9 cellular contexts compared by ENCODE assay signal in genomic region chr19:16376649-16377048, GRCh38. TPM values are rescaled to one million over a fixed set of nuclear protein-coding genes. Genes with fewer than 3 reads are reported as not detected.
A peak's percentile ranks its signal among the peaks of the same experiment; 100 is the strongest.
DNase-seq lines count a peak whose midpoint lies in the region; ATAC-seq, FAIRE-seq and TF ChIP-seq lines count a peak whose summit lies in the region.
"Had no signal": no experiment of that assay in that cellular context is flagged by ENCODE, and none has a peak within 500 bp of the region (broad histone marks: within the 10 kb centered on the region; RNA-seq: fewer than 3 reads in every experiment).

No MANE protein-coding gene starts in this region.

- H3K27ac ChIP-seq in DOHH2 (ENCODE audit: low read depth, low read length), result no peak overlapping the region
- no peak overlapping the region for H3K27ac ChIP-seq in GM12878 (ENCODE audit: control insufficient read depth, insufficient read depth)

- H3K9me3 ChIP-seq in DOHH2 (ENCODE audit: control insufficient read depth, insufficient read depth, low read length) (no peaks in the 10 kb centered on the region), GM12878 (replicated peaks; ENCODE audit: control insufficient read depth, insufficient read depth, low read length) (no peaks in the 10 kb centered on the region)

- peak; percentile 23 for DNase-seq in KBM-7
- DNase-seq in GM12878 (ENCODE audit: low read depth, low spot score), result no peak
- peak; percentile 40 for DNase-seq in nephron progenitor cell
- DNase-seq in NCI-H2081 (lab: John Stamatoyannopoulos, UW), result no peak
- no peak for DNase-seq in SKM-1 (lab: John Stamatoyannopoulos, UW; ENCODE audit: unreplicated experiment)
- DNase-seq in NCI-H2171 treated with DMSO at 0.1 percent for 48 hours (lab: John Stamatoyannopoulos, UW), result no peak
- DNase-seq in foreskin melanocyte, result no peak
- DNase-seq: anterior cingulate cortex had no signal

- WGBS in GM12878 (ENCODE audit: insufficient coverage, insufficient replicate concordance, low lambda C conversion rate, missing lambda C conversion rate), result 93% methylated on average over 18 of the region's 18 CpGs

- SMC1A ChIA-PET in GM12878 (lab: Charles Lee; ENCODE audit: uncharacterized antibody, unreplicated experiment), result interaction anchor here (1.2 kb wide), 1 partner anchor 130 kb away, joined by 7 read pairs; no protein-coding TSS in a partner anchor

- peak; percentile 59 for TF ChIP-seq CTCF in DOHH2 (IDR thresholded peaks at IDR 0.05; ENCODE audit: low read depth, low read length, poor library complexity, severe bottlenecking)
- peak; percentile 12 to 55 (median 50); a peak in 5 of 6 replicates for TF ChIP-seq CTCF in GM12878 (IDR thresholded peaks at IDR 0.05 in 2 of 3, conservative IDR thresholded peaks at IDR 0.05 in 1 of 3; ENCODE audit: control insufficient read depth in 2 of 3, extremely low read depth in 1 of 3, insufficient read depth in 1 of 3, low read depth in 3 of 3, low read length in 3 of 3)
- peak; percentile 26 for TF ChIP-seq CTCF in nephron progenitor cell (IDR thresholded peaks at IDR 0.05)

- H3K4me3 ChIP-seq in DOHH2 (ENCODE audit: low read length) (no peak overlapping the region), GM12878 (no peak overlapping the region)

- H3K9me2 ChIP-seq in DOHH2 (replicated peaks; ENCODE audit: control insufficient read depth, low read length), result no peaks in the 10 kb centered on the region

- ATAC-seq in GM12878, result peak; percentile 62

- H3K9ac ChIP-seq in GM12878 (ENCODE audit: control insufficient read depth, insufficient read depth, low read length), result no peak overlapping the region

- no peak for TF ChIP-seq RAD21 in GM12878 (IDR thresholded peaks at IDR 0.05; ENCODE audit: insufficient read depth, low read depth, low read length)

- no peak overlapping the region for H2AFZ ChIP-seq in GM12878 (ENCODE audit: control insufficient read depth, low read depth, low read length)

- H3K36me3 ChIP-seq in DOHH2 (ENCODE audit: control insufficient read depth, low read length) (peaks cover 35% of the 10 kb centered on the region), GM12878 (ENCODE audit: control insufficient read depth in 2 of 2, insufficient read depth in 2 of 2, low read length in 1 of 2) (peaks cover 17 to 21% of the 10 kb centered on the region in 2 experiments; a peak in 3 of 4 replicates)

- peaks cover 13% of the 10 kb centered on the region for H3K4me1 ChIP-seq in DOHH2 (ENCODE audit: control insufficient read depth, low read length)
- peaks cover 23% of the 10 kb centered on the region for H3K4me1 ChIP-seq in GM12878 (ENCODE audit: control insufficient read depth, insufficient read depth, low read length)

- RAD21 ChIA-PET in GM12878 (lab: Charles Lee; ENCODE audit: unreplicated experiment), result interaction anchor here (0.7 kb wide), 1 partner anchor 129 kb away, joined by 4 read pairs; no protein-coding TSS in a partner anchor

- no peak for FAIRE-seq in GM12878 (lab: Jason Lieb, UNC)

- peaks cover 43% of the 10 kb centered on the region for H3K4me1 Mint-ChIP-seq in nephron progenitor cell

- CTCF ChIA-PET in GM12878 (lab: Yijun Ruan, JAX), result interaction anchor here (0.9 to 2.9 kb wide), 5 partner anchors 10 to 747 kb away, joined by 3 to 12 read pairs (median 3); no protein-coding TSS in a partner anchor

- in situ Hi-C loops in KBM-7 (cut with MboI; ENCODE audit: low pct_unique_long_range_greater_than_20kb, low sequenced_read_pairs) (no loop called here), GM12878 (cut with MboI) (loop anchor here (25.0 kb wide), 1 partner anchor 739 kb away; the partner anchor contains the start of gene CYP4F3)

- TF ChIP-seq POLR2A in GM12878 (IDR thresholded peaks at IDR 0.05; ENCODE audit: low read depth, low read length), result no peak

- no peak for TF ChIP-seq EP300 in GM12878 (IDR thresholded peaks at IDR 0.05; ENCODE audit: borderline replicate concordance in 1 of 2, control insufficient read depth in 1 of 2, low read depth in 2 of 2, low read length in 2 of 2)

- POLR2A ChIA-PET in GM12878 (lab: Charles Lee), result no interaction called here

- no peaks in the 10 kb centered on the region for H3K9me3 Mint-ChIP-seq in nephron progenitor cell

- 0 out of 2 replicates have a peak, but pooled peaks cover 3% of the 10 kb centered on the region for H3F3A ChIP-seq in DOHH2 (ENCODE audit: control insufficient read depth, insufficient read depth)

- H3K36me3 Mint-ChIP-seq in nephron progenitor cell (ENCODE audit: low read depth), result peaks cover 46% of the 10 kb centered on the region

- no peak overlapping the region for H3K4me3 Mint-ChIP-seq in nephron progenitor cell

- BruUV-seq in GM12878 (replicated peaks; lab: Mats Ljungman, UMichigan), result no TSS peak

- H3K79me2 ChIP-seq in DOHH2 (ENCODE audit: control insufficient read depth, low read length), result no peaks in the 10 kb centered on the region
- no peaks in the 10 kb centered on the region for H3K79me2 ChIP-seq in GM12878 (ENCODE audit: control insufficient read depth, insufficient read depth, low read length)

- H3K4me2 ChIP-seq in DOHH2 (ENCODE audit: low read length), result no peak overlapping the region
- H3K4me2 ChIP-seq in GM12878 (ENCODE audit: control insufficient read depth, insufficient read depth), result no peak overlapping the region

- no peaks in the 10 kb centered on the region for H3K27me3 Mint-ChIP-seq in nephron progenitor cell (ENCODE audit: low read depth, poor library complexity)

- H3K27me3 ChIP-seq in DOHH2 (ENCODE audit: control insufficient read depth, low read length), result no peaks in the 10 kb centered on the region
- no peaks in the 10 kb centered on the region for H3K27me3 ChIP-seq in GM12878 (replicated peaks in 1 of 2; ENCODE audit: control insufficient read depth in 2 of 2, insufficient read depth in 2 of 2, low read length in 1 of 2)

- peak overlapping the region; percentile 36 for H3K27ac Mint-ChIP-seq in nephron progenitor cell

- H4K20me1 ChIP-seq in DOHH2 (ENCODE audit: control insufficient read depth, insufficient read depth, low read depth, low read length), result peaks cover 7% of the 10 kb centered on the region
- H4K20me1 ChIP-seq in GM12878 (ENCODE audit: control insufficient read depth, insufficient read depth), result 0 out of 2 replicates have a peak, but pooled peaks cover 3% of the 10 kb centered on the region

- intact Hi-C loops in GM12878 (cut with micrococcal nuclease; ENCODE audit: unreplicated experiment), result no loop called here

TF ChIP-seq in GM12878, 131 proteins besides CTCF, POLR2A, EP300 and RAD21 (continues in another document):
- TF ChIP-seq CBX5 (IDR thresholded peaks at IDR 0.05; ENCODE audit: low read depth), result no peak
- no peak for TF ChIP-seq CEBPB (IDR thresholded peaks at IDR 0.05; ENCODE audit: borderline replicate concordance in 1 of 2, low read depth in 2 of 2, low read length in 2 of 2)
- no peak for TF ChIP-seq ASH2L (IDR thresholded peaks at IDR 0.05; ENCODE audit: borderline replicate concordance, low read depth)
- no peak for TF ChIP-seq PBX3 (IDR thresholded peaks at IDR 0.05; ENCODE audit: insufficient replicate concordance, low read depth, low read length)
- no peak for TF ChIP-seq MEF2B (IDR thresholded peaks at IDR 0.05; ENCODE audit: partially characterized antibody, poor library complexity, severe bottlenecking)
- TF ChIP-seq NKRF (conservative IDR thresholded peaks at IDR 0.05), result no peak
- no peak for TF ChIP-seq WRNIP1 (IDR thresholded peaks at IDR 0.05; ENCODE audit: borderline replicate concordance, low read depth, low read length)
- no peak for TF ChIP-seq KDM1A (IDR thresholded peaks at IDR 0.05; ENCODE audit: borderline replicate concordance)
- TF ChIP-seq BRCA1 (IDR thresholded peaks at IDR 0.05; ENCODE audit: low read depth, low read length), result no peak

RNA-seq across cellular contexts. Expression of gene KLF2, which starts 52.0 kb away (rescaled TPM):
- total RNA-seq in GM12878 (2013; cell fraction: nucleolus; rRNA removed), result 1.0 and 2.7 TPM in 2 replicates
- total RNA-seq in GM12878 (2014; rRNA removed), result 3.2 and 4.4 TPM in 2 replicates
- total RNA-seq in GM12878 (2014; rRNA removed; fragmentation: Illumina TruSeq; extraction: Trizol), result 0.74 and 1.0 TPM in 2 replicates
- 12.4 and 13.7 TPM in 2 replicates for total RNA-seq in GM12878 (2021)
- polyA plus RNA-seq in GM12878 (2011; ENCODE audit: low read depth), result 1.7 TPM
- polyA plus RNA-seq in GM12878 (2011; rRNA removed), result 0.20 and 0.23 TPM in 2 replicates
- 0.99 and 1.6 TPM in 2 replicates for polyA plus RNA-seq in GM12878 (2011; cell fraction: cytosol; rRNA removed)
- 3.2 and 8.0 TPM in 2 replicates for polyA plus RNA-seq in GM12878 (2011; cell fraction: nucleus; rRNA removed)
- 11.2 and 12.8 TPM in 2 replicates for polyA plus RNA-seq in GM12878 (2012)
- 0.14 and 0.66 TPM in 2 replicates for polyA plus RNA-seq in GM12878 (2014; fragmentation: Illumina TruSeq; extraction: Trizol)
- under 1 TPM; 0.16 to 0.71 TPM for polyA plus RNA-seq in GM12878 (2014; fragmentation: Nextera tagmentation; extraction: Ambion mirVana)
- polyA plus RNA-seq in GM12878 (2014; rRNA removed), result 3.8 and 7.6 TPM in 2 replicates
- polyA plus RNA-seq in GM12878 (2016; fragmentation: Nextera tagmentation; extraction: Ambion mirVana), result 1 to 10 TPM in 1 of 2 experiments, under 1 TPM in 1; 1.00 to 1.8 TPM
- polyA minus RNA-seq in GM12878 (2011; rRNA and poly(A)+ RNA removed), result 0.15 and 0.31 TPM in 2 replicates
- 1.5 TPM in 2 replicates for polyA minus RNA-seq in GM12878 (2011; cell fraction: cytosol; rRNA and poly(A)+ RNA removed)
- polyA minus RNA-seq in GM12878 (2011; cell fraction: nucleus; rRNA and poly(A)+ RNA removed), result 2.4 and 8.4 TPM in 2 replicates

Comparison
In these comparisons a context has a peak if more than half of its experiments do, and no peak if none do; other contexts are left out.
1. DNase-seq: peak in KBM-7 (single experiment) and nephron progenitor cell (single experiment); none in GM12878 (single experiment), NCI-H2081 (0 of 2), SKM-1 (single experiment), NCI-H2171 treated with DMSO at 0.1 percent for 48 hours (single experiment) and foreskin melanocyte (single experiment).
2. Peak in every context shown above with its lines, with median percentiles within 50 percentile points of each other: CTCF ChIP-seq.